Comparison of ENCODE assay signal across 8 cellular contexts in genomic region chr1:27539901-27540861, GRCh38. TPM values are rescaled to one million over a fixed set of nuclear protein-coding genes. Genes with fewer than 3 reads are reported as not detected.
DNase-seq lines count a peak whose midpoint lies in the region; ATAC-seq, FAIRE-seq and TF ChIP-seq lines count a peak whose summit lies in the region.

No MANE protein-coding gene starts in this region.

- H3K4me1 ChIP-seq in ACC112 (ENCODE audit: control insufficient read depth, insufficient read depth, low read length, unreplicated experiment) (peaks cover 79% of the 10 kb centered on the region), lung (ENCODE audit: control insufficient read depth in 2 of 2, insufficient read depth in 2 of 2, low read length in 2 of 2) (peaks cover 21 to 24% of the 10 kb centered on the region in 2 donors)

- H3K79me2 ChIP-seq in ACC112 (ENCODE audit: control insufficient read depth, insufficient read depth, low read length, unreplicated experiment) = peaks cover 22% of the 10 kb centered on the region

- no peak for TF ChIP-seq CTCF in brain (conservative IDR thresholded peaks at IDR 0.05)
- TF ChIP-seq CTCF in lung (IDR thresholded peaks at IDR 0.05; ENCODE audit: control extremely low read depth, extremely low read depth) = no peak

- ATAC-seq in lung (ENCODE audit: insufficient read depth, low FRiP score) = no peak
- no peak for ATAC-seq in GM18867 (IDR thresholded peaks at IDR 0.05; ENCODE audit: unreplicated experiment)

- H3K4me3 ChIP-seq in ACC112 (ENCODE audit: low read depth, low read length) (no peak overlapping the region), lung (no peak overlapping the region)

- H3K9me3 Mint-ChIP-seq in brain = no peaks in the 10 kb centered on the region
- no peaks in the 10 kb centered on the region for H3K9me3 Mint-ChIP-seq in activated CD4-positive, alpha-beta memory T cell treated with anti-CD3 and anti-CD28 coated beads for 36 hours

- H3K27me3 Mint-ChIP-seq in brain = peaks cover 2% of the 10 kb centered on the region
- H3K27me3 Mint-ChIP-seq in activated CD4-positive, alpha-beta memory T cell treated with anti-CD3 and anti-CD28 coated beads for 36 hours = no peaks in the 10 kb centered on the region

- no peak overlapping the region for H3K4me3 Mint-ChIP-seq in brain
- no peak overlapping the region for H3K4me3 Mint-ChIP-seq in activated CD4-positive, alpha-beta memory T cell treated with anti-CD3 and anti-CD28 coated beads for 36 hours

- DNase-seq in H54 (ENCODE audit: insufficient read length, low spot score) (peak; percentile 70), lung (ENCODE audit: low spot score) (no peak), medulla oblongata (ENCODE audit: extremely low spot score) (no peak), frontal cortex (ENCODE audit: low spot score in 2 of 2) (no peak)
- DNase-seq in activated CD4-positive, alpha-beta memory T cell treated with anti-CD3 and anti-CD28 coated beads for 36 hours = no peak

- POLR2A ChIA-PET in activated CD4-positive, alpha-beta memory T cell treated with anti-CD3 and anti-CD28 coated beads for 36 hours (lab: Charles Lee) = no interaction called here

- peak overlapping the region; percentile 81 to 97 (median 89) for H3K27ac Mint-ChIP-seq in brain
- H3K27ac Mint-ChIP-seq in activated CD4-positive, alpha-beta memory T cell treated with anti-CD3 and anti-CD28 coated beads for 36 hours = no peak overlapping the region

- H3K36me3 ChIP-seq in ACC112 (ENCODE audit: insufficient read depth, low read length) (no peaks in the 10 kb centered on the region), lung (ENCODE audit: control insufficient read depth in 2 of 2, insufficient read depth in 2 of 2, low read length in 2 of 2) (peaks cover 0 to 9% of the 10 kb centered on the region in 2 donors)

- FAIRE-seq in H54 (lab: Jason Lieb, UNC) = no peak
- FAIRE-seq in frontal cortex (lab: Jason Lieb, UNC) = no peak

- intact Hi-C loops in activated CD4-positive, alpha-beta memory T cell treated with anti-CD3 and anti-CD28 coated beads for 36 hours (cut with micrococcal nuclease) = no loop called here

- peaks cover 34% of the 10 kb centered on the region for H3K36me3 Mint-ChIP-seq in brain
- H3K36me3 Mint-ChIP-seq in activated CD4-positive, alpha-beta memory T cell treated with anti-CD3 and anti-CD28 coated beads for 36 hours = no peaks in the 10 kb centered on the region

- no peak for TF ChIP-seq POLR2A in H54 (IDR thresholded peaks at IDR 0.05; ENCODE audit: low read depth, low read length)

- no peaks in the 10 kb centered on the region for H3K9me3 ChIP-seq in lung (ENCODE audit: control insufficient read depth in 2 of 2, insufficient read depth in 1 of 2, low read length in 1 of 2)

- no peak overlapping the region for H2AFZ ChIP-seq in ACC112 (ENCODE audit: low read length, unreplicated experiment)

- H3K27me3 ChIP-seq in ACC112 (ENCODE audit: insufficient read depth, low read length) (no peaks in the 10 kb centered on the region), lung (ENCODE audit: control insufficient read depth, insufficient read depth) (no peaks in the 10 kb centered on the region)

- peak overlapping the region; percentile 92 for H3K27ac ChIP-seq in ACC112 (ENCODE audit: low read depth, low read length)
- peak overlapping the region; percentile 30 to 80 for H3K27ac ChIP-seq in lung (ENCODE audit: low read depth in 1 of 2, low read length in 1 of 2)

- WGBS in lung, 2 donors = 71 to 77% methylated on average over 9 of the region's 9 CpGs

- peaks cover 81% of the 10 kb centered on the region for H3K4me1 Mint-ChIP-seq in brain
- H3K4me1 Mint-ChIP-seq in activated CD4-positive, alpha-beta memory T cell treated with anti-CD3 and anti-CD28 coated beads for 36 hours (ENCODE audit: low read depth) = peaks cover 8% of the 10 kb centered on the region

- CTCF ChIA-PET in activated CD4-positive, alpha-beta memory T cell treated with anti-CD3 and anti-CD28 coated beads for 36 hours (lab: Charles Lee) = no interaction called here

RNA-seq across cellular contexts. Expression of gene WASF2, which starts 50.2 kb away (rescaled TPM):
- polyA plus RNA-seq in brain (ENCODE audit: insufficient read depth, low read depth, low replicate concordance) (98.5 TPM), lung (10 to 100 TPM; 27.3 to 51.0 TPM)
- total RNA-seq in lung (100 to 1,000 TPM in 1 of 2 donors, 10 to 100 TPM in 1; 47.9 to 136 TPM), frontal cortex (4.5 TPM)
- 100 to 1,000 TPM; 109 to 110 TPM for total RNA-seq in activated CD4-positive, alpha-beta memory T cell treated with anti-CD3 and anti-CD28 coated beads for 36 hours
